Comparison of ENCODE assay signal across 8 cellular contexts in the genomic region with DNA sequence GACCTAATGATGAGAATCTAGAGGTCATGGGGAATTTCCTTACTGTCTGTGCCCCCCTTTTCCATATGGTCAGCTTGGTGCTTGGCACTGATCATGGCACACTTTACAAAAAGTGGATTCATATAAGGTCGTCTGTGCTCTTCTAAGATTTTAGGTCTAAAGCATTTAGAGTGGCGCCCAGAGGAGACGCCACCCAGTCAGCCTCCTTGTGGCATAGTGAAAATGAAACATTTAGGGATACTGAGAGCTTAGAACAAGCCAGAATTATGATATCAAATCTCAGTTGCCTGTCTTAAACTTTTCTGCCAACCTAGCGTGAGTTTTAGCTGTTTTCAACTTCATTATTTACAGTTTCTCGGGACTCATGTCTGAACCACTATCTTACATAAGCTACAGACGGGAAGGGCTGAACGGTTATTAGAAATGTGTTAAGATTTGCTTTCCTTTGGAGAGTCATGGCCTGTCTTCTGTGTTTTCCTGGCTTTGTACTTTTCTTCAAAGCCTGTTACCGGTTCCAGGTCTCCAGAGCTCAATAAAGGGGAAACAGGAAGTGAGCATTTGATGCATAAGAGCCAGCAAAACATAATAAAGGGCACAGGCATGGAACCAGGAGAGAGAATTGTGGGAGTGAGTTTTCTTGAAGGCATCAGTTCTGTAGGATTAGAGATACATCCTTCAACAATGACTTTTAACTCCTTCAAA. TPM values are rescaled to one million over a fixed set of nuclear protein-coding genes. Genes with fewer than 3 reads are reported as not detected.
DNase-seq lines count a peak whose midpoint lies in the region; ATAC-seq and TF ChIP-seq lines count a peak whose summit lies in the region.

No MANE protein-coding gene starts in this region.

- H3K4me1 ChIP-seq in adipocyte (ENCODE audit: control insufficient read depth, insufficient read depth, low read length) (peaks cover 31% of the 10 kb centered on the region), muscle layer of duodenum (ENCODE audit: control insufficient read depth in 1 of 2, insufficient read depth in 2 of 2, low read length in 2 of 2) (peaks cover 14 to 20% of the 10 kb centered on the region in 2 donors), neural progenitor cell (no peaks in the 10 kb centered on the region)

- H3K9ac ChIP-seq in adipocyte (ENCODE audit: low read length) (peak overlapping the region; percentile 47), neural progenitor cell (no peak overlapping the region)

- H3K27ac Mint-ChIP-seq in neural progenitor cell, result no peak overlapping the region

- peaks cover 14% of the 10 kb centered on the region for H3K4me1 Mint-ChIP-seq in neural progenitor cell

- TF ChIP-seq CTCF in neural progenitor cell (IDR thresholded peaks at IDR 0.05), result no peak

- H3K9me3 Mint-ChIP-seq in neural progenitor cell, result peaks cover 12% of the 10 kb centered on the region

- H3F3A ChIP-seq in neural progenitor cell (ENCODE audit: low read depth), result no peaks in the 10 kb centered on the region

- H3K36me3 Mint-ChIP-seq in neural progenitor cell, result peaks cover 33% of the 10 kb centered on the region

- peaks cover 37% of the 10 kb centered on the region for H4K20me1 ChIP-seq in neural progenitor cell (ENCODE audit: low read depth)

- H3K27ac ChIP-seq in muscle layer of duodenum (ENCODE audit: low read length), result peak overlapping the region; percentile 92
- no peak overlapping the region for H3K27ac ChIP-seq in neural progenitor cell

- no peak overlapping the region for H3K4me2 ChIP-seq in neural progenitor cell

- DNase-seq in adipocyte (ENCODE audit: low read depth) (no peak), neural progenitor cell (ENCODE audit: low spot score) (no peak), NK-92 (lab: John Stamatoyannopoulos, UW; ENCODE audit: unreplicated experiment) (no peak), NCI-H128 (lab: John Stamatoyannopoulos, UW; ENCODE audit: unreplicated experiment) (no peak)

- H3K36me3 ChIP-seq in adipocyte (ENCODE audit: control insufficient read depth, insufficient read depth, low read length, severe bottlenecking), result no peaks in the 10 kb centered on the region
- H3K36me3 ChIP-seq in muscle layer of duodenum (ENCODE audit: control insufficient read depth in 1 of 2, insufficient read depth in 2 of 2, low read length in 2 of 2), result no peaks in the 10 kb centered on the region
- no peaks in the 10 kb centered on the region for H3K36me3 ChIP-seq in neural progenitor cell

- no peak overlapping the region for H3K4me3 Mint-ChIP-seq in neural progenitor cell

- no peaks in the 10 kb centered on the region for H3K27me3 Mint-ChIP-seq in neural progenitor cell (ENCODE audit: insufficient read depth, low read depth)

- no peaks in the 10 kb centered on the region for H3K9me3 ChIP-seq in adipocyte (ENCODE audit: control insufficient read depth, low read length)
- H3K9me3 ChIP-seq in muscle layer of duodenum (ENCODE audit: control insufficient read depth in 1 of 2, low read length in 2 of 2), result no peaks in the 10 kb centered on the region
- H3K9me3 ChIP-seq in neural progenitor cell (ENCODE audit: low read depth), result no peaks in the 10 kb centered on the region

- H3K4me3 ChIP-seq in adipocyte (ENCODE audit: low read length) (peak overlapping the region; percentile 69), muscle layer of duodenum (ENCODE audit: low read depth in 1 of 2, low read length in 2 of 2) (peak overlapping the region in 1 of 2 donors; percentile 21), neural progenitor cell (no peak overlapping the region)

- H2AFZ ChIP-seq in neural progenitor cell (replicated peaks), result no peak overlapping the region

- H3K27me3 ChIP-seq in adipocyte (replicated peaks; ENCODE audit: control insufficient read depth, insufficient read depth, low read length), result no peaks in the 10 kb centered on the region
- no peaks in the 10 kb centered on the region for H3K27me3 ChIP-seq in muscle layer of duodenum (ENCODE audit: low read depth, low read length)
- H3K27me3 ChIP-seq in neural progenitor cell, result no peaks in the 10 kb centered on the region

- ATAC-seq in GM18870 (IDR thresholded peaks at IDR 0.05; ENCODE audit: unreplicated experiment) (peak; percentile 17), HG02981 (IDR thresholded peaks at IDR 0.05; ENCODE audit: unreplicated experiment) (peak; percentile 27), HG03565 (IDR thresholded peaks at IDR 0.05; ENCODE audit: unreplicated experiment) (no peak)

- H3K79me2 ChIP-seq in neural progenitor cell (ENCODE audit: low read depth), result peaks cover 100% of the 10 kb centered on the region

RNA-seq across cellular contexts. Expression of a gene that starts 13.7 kb away (rescaled TPM):
- total RNA-seq in neural progenitor cell (ENCODE audit: low replicate concordance), result 9.3 and 26.3 TPM in 2 replicates

RNA-seq across cellular contexts. Expression of a gene that starts 27.6 kb away (rescaled TPM):
- total RNA-seq in neural progenitor cell (ENCODE audit: low replicate concordance), result 38.4 and 64.0 TPM in 2 replicates
